8 cellular contexts compared by ENCODE assay signal in the genomic region with DNA sequence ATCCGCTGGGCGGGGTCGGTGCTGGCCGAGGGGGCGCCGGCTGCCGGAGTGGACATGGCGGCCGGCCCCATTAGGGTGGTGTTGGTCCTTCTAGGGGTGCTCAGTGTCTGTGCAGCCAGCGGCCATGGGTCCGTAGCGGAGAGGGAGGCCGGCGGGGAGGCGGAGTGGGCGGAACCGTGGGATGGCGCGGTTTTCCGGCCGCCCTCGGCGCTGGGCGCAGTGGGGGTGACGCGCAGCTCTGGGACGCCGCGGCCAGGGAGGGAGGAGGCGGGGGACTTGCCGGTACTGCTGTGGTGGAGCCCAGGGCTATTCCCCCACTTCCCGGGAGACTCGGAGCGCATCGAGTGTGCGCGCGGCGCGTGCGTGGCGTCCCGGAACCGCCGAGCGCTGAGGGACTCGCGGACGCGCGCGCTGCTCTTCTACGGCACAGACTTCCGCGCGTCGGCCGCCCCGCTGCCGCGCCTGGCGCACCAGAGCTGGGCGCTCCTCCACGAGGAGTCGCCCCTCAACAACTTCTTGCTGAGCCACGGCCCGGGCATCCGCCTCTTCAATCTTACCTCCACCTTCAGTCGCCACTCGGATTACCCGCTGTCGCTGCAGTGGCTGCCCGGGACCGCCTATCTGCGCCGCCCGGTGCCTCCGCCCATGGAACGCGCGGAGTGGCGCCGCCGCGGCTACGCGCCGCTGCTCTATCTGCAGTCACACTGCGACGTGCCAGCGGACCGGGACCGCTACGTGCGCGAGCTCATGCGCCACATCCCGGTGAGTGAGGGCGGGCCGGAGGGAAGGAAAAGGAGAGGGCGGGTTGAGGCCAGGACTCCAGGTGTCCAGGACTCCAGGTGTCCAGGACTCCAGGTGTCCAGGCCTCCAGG. TPM values are rescaled to one million over a fixed set of nuclear protein-coding genes. Genes with fewer than 3 reads are reported as not detected.
A peak's percentile ranks its signal among the peaks of the same experiment; 100 is the strongest.
DNase-seq lines count a peak whose midpoint lies in the region; ATAC-seq, FAIRE-seq and TF ChIP-seq lines count a peak whose summit lies in the region.

No MANE protein-coding gene starts in this region.

- H3K9me3 ChIP-seq in psoas muscle: no peaks in the 10 kb centered on the region

- peaks cover 10 to 79% of the 10 kb centered on the region in 2 donors for H3K36me3 ChIP-seq in psoas muscle (ENCODE audit: insufficient read depth in 1 of 2, low read depth in 1 of 2)

- FAIRE-seq in urothelium cell line (lab: Jason Lieb, UNC): peak; percentile 79

- in situ Hi-C loops in KBM-7 (cut with MboI; ENCODE audit: low pct_unique_long_range_greater_than_20kb, low sequenced_read_pairs): no loop called here

- peak overlapping the region; percentile 97 for H3K27ac ChIP-seq in psoas muscle

- intact Hi-C loops in left ventricle myocardium superior (cut with micrococcal nuclease) (no loop called here), psoas muscle (cut with DNase I) (no loop called here)

- TF ChIP-seq CTCF in psoas muscle (IDR thresholded peaks at IDR 0.05): no peak

- H3K4me1 ChIP-seq in psoas muscle: peaks cover 32% of the 10 kb centered on the region

- no peaks in the 10 kb centered on the region for H3K27me3 ChIP-seq in psoas muscle (ENCODE audit: insufficient read depth in 3 of 3, low read length in 2 of 3)

- H3K4me3 ChIP-seq in psoas muscle: peak overlapping the region; percentile 84

- 0% methylated on average over 70 to 101 of the region's 101 CpGs for WGBS in psoas muscle, 3 donors

- DNase-seq in GDM1 (lab: John Stamatoyannopoulos, UW) (peak; percentile 80), KBM-7 (peak; percentile 74), T-helper 1 cell (peak; percentile 64 to 90 (median 69)), amniotic stem cell (lab: John Stamatoyannopoulos, UW) (peak; percentile 76), left ventricle myocardium superior (peak; percentile 91), psoas muscle (peak; percentile 84 to 90), urothelium cell line (ENCODE audit: low spot score) (peak; percentile 84)

- ATAC-seq in GM21717 (IDR thresholded peaks at IDR 0.05; ENCODE audit: unreplicated experiment): peak; percentile 64
- ATAC-seq in left ventricle myocardium superior: peak; percentile 85
- peak; percentile 83 to 87 (median 84) for ATAC-seq in psoas muscle

RNA-seq across cellular contexts. Expression of a gene that starts 9.3 kb away (rescaled TPM):
- 29.2 TPM for total RNA-seq in left ventricle myocardium superior
- 10 to 100 TPM; 19.9 to 30.9 (median 21.9) TPM for total RNA-seq in psoas muscle
- 10 to 100 TPM; 66.9 to 98.7 (median 94.3) TPM for polyA plus RNA-seq in psoas muscle

RNA-seq across cellular contexts. Expression of a gene that starts 12.9 kb away (rescaled TPM):
- 53.9 TPM for total RNA-seq in left ventricle myocardium superior
- 10 to 100 TPM; 57.0 to 65.1 (median 58.7) TPM for total RNA-seq in psoas muscle
- polyA plus RNA-seq in psoas muscle: 10 to 100 TPM; 40.5 to 68.3 (median 54.4) TPM

RNA-seq across cellular contexts. Expression of a gene that starts 28.3 kb away (rescaled TPM):
- total RNA-seq in left ventricle myocardium superior (50.5 TPM), psoas muscle (10 to 100 TPM; 44.8 to 60.2 (median 52.0) TPM)
- polyA plus RNA-seq in psoas muscle: 10 to 100 TPM; 28.8 to 60.5 (median 56.2) TPM

RNA-seq across cellular contexts. Expression of a gene that starts 38.9 kb away (rescaled TPM):
- total RNA-seq in left ventricle myocardium superior: 11.7 TPM
- total RNA-seq in psoas muscle: 10 to 100 TPM in 3 of 4 donors, 1 to 10 TPM in 1; 9.4 to 14.5 (median 12.0) TPM
- 1 to 10 TPM; 4.5 to 8.6 (median 7.8) TPM for polyA plus RNA-seq in psoas muscle

Comparison
In these comparisons a context has a peak if more than half of its experiments do, and no peak if none do; other contexts are left out.
1. Peak in every context shown above with its lines: DNase-seq, ATAC-seq, H3K4me3 ChIP-seq and H3K27ac ChIP-seq.